Comparison of ENCODE assay signal across 19 cellular contexts in genomic region chr4:42083816-42084215, GRCh38.
"Had no signal": no experiment of that assay in that cellular context is flagged by ENCODE, and none has a peak within 500 bp of the region (broad histone marks: within the 10 kb centered on the region; RNA-seq: fewer than 3 reads in every experiment).

No MANE protein-coding gene starts in this region.

- H3K27ac Mint-ChIP-seq: activated B cell treated with CpG ODN at 0.5 μM for 24 hours; activated CD4-positive, alpha-beta memory T cell treated with anti-CD3 and anti-CD28 coated beads, Interleukin-2, amount 10 ng/mL, durations not matched to agents 7 days and 5 days; activated CD8-positive, alpha-beta memory T cell treated with anti-CD3 and anti-CD28 coated beads, Interleukin-2, amount 10 ng/mL, durations not matched to agents 7 days and 5 days; activated naive CD8-positive, alpha-beta T cell treated with anti-CD3 and anti-CD28 coated beads, Interleukin-2, amount 10 ng/mL, durations not matched to agents 7 days and 5 days; nephron had no signal

- H3K4me1 ChIP-seq: breast epithelium had no signal

- H3K36me3 ChIP-seq: breast epithelium had no signal

- DNase-seq: activated B cell treated with CpG ODN at 0.5 μM for 24 hours; activated CD4-positive, alpha-beta memory T cell treated with anti-CD3 and anti-CD28 coated beads, Interleukin-2, amount 10 ng/mL, durations not matched to agents 7 days and 5 days; activated CD4-positive, alpha-beta T cell treated with anti-CD3 and anti-CD28 coated beads for 48 hours; activated CD8-positive, alpha-beta memory T cell treated with anti-CD3 and anti-CD28 coated beads, Interleukin-2, amount 10 ng/mL, durations not matched to agents 7 days and 5 days; activated naive CD8-positive, alpha-beta T cell treated with anti-CD3 and anti-CD28 coated beads, Interleukin-2, amount 10 ng/mL, durations not matched to agents 7 days and 5 days; aorta; cortex of kidney; effector CD4-positive, alpha-beta T cell; head of caudate nucleus; kidney; midbrain; retina; stimulated activated naive CD4-positive, alpha-beta T cell; thyroid gland had no signal

- H3K27ac ChIP-seq: breast epithelium, thyroid gland had no signal

- H3K27me3 ChIP-seq: breast epithelium, thyroid gland had no signal

- H3K4me1 Mint-ChIP-seq: activated B cell treated with CpG ODN at 0.5 μM for 24 hours; activated CD4-positive, alpha-beta memory T cell treated with anti-CD3 and anti-CD28 coated beads, Interleukin-2, amount 10 ng/mL, durations not matched to agents 7 days and 5 days; activated CD8-positive, alpha-beta memory T cell treated with anti-CD3 and anti-CD28 coated beads, Interleukin-2, amount 10 ng/mL, durations not matched to agents 7 days and 5 days; activated naive CD8-positive, alpha-beta T cell treated with anti-CD3 and anti-CD28 coated beads, Interleukin-2, amount 10 ng/mL, durations not matched to agents 7 days and 5 days; nephron had no signal

- H3K9me3 ChIP-seq: breast epithelium, thyroid gland had no signal

- H3K27me3 Mint-ChIP-seq: activated B cell treated with CpG ODN at 0.5 μM for 24 hours; activated CD4-positive, alpha-beta memory T cell treated with anti-CD3 and anti-CD28 coated beads, Interleukin-2, amount 10 ng/mL, durations not matched to agents 7 days and 5 days; activated CD8-positive, alpha-beta memory T cell treated with anti-CD3 and anti-CD28 coated beads, Interleukin-2, amount 10 ng/mL, durations not matched to agents 7 days and 5 days; activated naive CD8-positive, alpha-beta T cell treated with anti-CD3 and anti-CD28 coated beads, Interleukin-2, amount 10 ng/mL, durations not matched to agents 7 days and 5 days had no signal

- H3K4me3 ChIP-seq: breast epithelium, lung, thyroid gland had no signal

- H3K9me3 Mint-ChIP-seq: activated B cell treated with CpG ODN at 0.5 μM for 24 hours; activated CD4-positive, alpha-beta memory T cell treated with anti-CD3 and anti-CD28 coated beads, Interleukin-2, amount 10 ng/mL, durations not matched to agents 7 days and 5 days; activated naive CD8-positive, alpha-beta T cell treated with anti-CD3 and anti-CD28 coated beads, Interleukin-2, amount 10 ng/mL, durations not matched to agents 7 days and 5 days; nephron had no signal

- ATAC-seq: activated CD8-positive, alpha-beta memory T cell treated with anti-CD3 and anti-CD28 coated beads, Interleukin-2, amount 10 ng/mL, durations not matched to agents 7 days and 5 days; esophagus mucosa; left lobe of liver had no signal

- H3K4me3 Mint-ChIP-seq: activated B cell treated with CpG ODN at 0.5 μM for 24 hours; activated CD4-positive, alpha-beta memory T cell treated with anti-CD3 and anti-CD28 coated beads, Interleukin-2, amount 10 ng/mL, durations not matched to agents 7 days and 5 days; activated CD8-positive, alpha-beta memory T cell treated with anti-CD3 and anti-CD28 coated beads, Interleukin-2, amount 10 ng/mL, durations not matched to agents 7 days and 5 days; activated naive CD8-positive, alpha-beta T cell treated with anti-CD3 and anti-CD28 coated beads, Interleukin-2, amount 10 ng/mL, durations not matched to agents 7 days and 5 days; nephron had no signal
